ENCODE assay signal across 22 cellular contexts in genomic region chr3:54066253-54066652, GRCh38. TPM values are rescaled to one million over a fixed set of nuclear protein-coding genes. Genes with fewer than 3 reads are reported as not detected.
"Had no signal": no experiment of that assay in that cellular context is flagged by ENCODE, and none has a peak within 500 bp of the region (broad histone marks: within the 10 kb centered on the region; RNA-seq: fewer than 3 reads in every experiment).

No MANE protein-coding gene starts in this region.

- H3K4me3 ChIP-seq: coronary artery, dorsolateral prefrontal cortex, gastroesophageal sphincter, heart left ventricle, hepatocyte, left lung, lower lobe of right lung, mucosa of descending colon had no signal

- H3K4me2 ChIP-seq: hepatocyte had no signal

- H3K36me3 ChIP-seq: gastroesophageal sphincter, heart left ventricle, left lung, lower lobe of right lung had no signal

- H3K27ac ChIP-seq: coronary artery, dorsolateral prefrontal cortex, foreskin keratinocyte, gastroesophageal sphincter, heart left ventricle, hepatocyte, left lung, lower lobe of right lung had no signal

- H2AFZ ChIP-seq: hepatocyte had no signal

- H3K36me3 Mint-ChIP-seq: immature natural killer cell, mesothelial cell of epicardium had no signal

- H3K4me1 ChIP-seq: gastroesophageal sphincter, heart left ventricle, left lung, lower lobe of right lung had no signal

- DNase-seq: dermis blood vessel endothelial cell; dorsolateral prefrontal cortex; effector CD4-positive, alpha-beta T cell; effector memory CD4-positive, alpha-beta T cell; heart left ventricle; immature natural killer cell; islet precursor cell; kidney; kidney glomerular epithelial cell; left colon; left lung; left ventricle myocardium superior; lower lobe of right lung; mesenchymal stem cell; mucosa of descending colon had no signal

- H3K27ac Mint-ChIP-seq: immature natural killer cell, mesothelial cell of epicardium had no signal

- H3K79me2 ChIP-seq: hepatocyte had no signal

- ATAC-seq: gastroesophageal sphincter, heart left ventricle, left colon, left lung, left ventricle myocardium superior, lower lobe of right lung, mucosa of descending colon had no signal

- H3K4me3 Mint-ChIP-seq: immature natural killer cell, mesothelial cell of epicardium had no signal

- H3K27me3 ChIP-seq: dorsolateral prefrontal cortex, foreskin keratinocyte, left lung had no signal

- H3K4me1 Mint-ChIP-seq: immature natural killer cell had no signal

RNA-seq across cellular contexts. Expression of gene CACNA2D3, which starts 56.1 kb away (rescaled TPM):
- total RNA-seq: endothelial cell of umbilical vein, lung microvascular endothelial cell had no signal
- polyA plus RNA-seq: endothelial cell of umbilical vein had no signal
